Comparison of ENCODE assay signal across 1 cellular context in genomic region chr1:8815582-8816285, GRCh38.
TF ChIP-seq lines count a peak whose summit lies in the region.

No MANE protein-coding gene starts in this region.

TF ChIP-seq in IMR-90, 13 proteins besides CTCF, POLR2A, EP300 and RAD21 (continued from another document):
- no peak for TF ChIP-seq USF2 (IDR thresholded peaks at IDR 0.05; ENCODE audit: low read depth, low read length)
- TF ChIP-seq ELK1 (IDR thresholded peaks at IDR 0.05; ENCODE audit: borderline replicate concordance, low read depth, low read length) = no peak
- no peak for TF ChIP-seq MAFK (IDR thresholded peaks at IDR 0.05; ENCODE audit: low read depth, low read length)
- TF ChIP-seq CEBPB (IDR thresholded peaks at IDR 0.05; ENCODE audit: low read depth, low read length) = no peak
- TF ChIP-seq BHLHE40 (IDR thresholded peaks at IDR 0.05; ENCODE audit: low read depth, low read length) = no peak
- no peak for TF ChIP-seq MXI1 (IDR thresholded peaks at IDR 0.05; ENCODE audit: borderline replicate concordance, low read depth, low read length)
- TF ChIP-seq FOS (IDR thresholded peaks at IDR 0.05; ENCODE audit: low read depth, low read length) = no peak
- no peak for TF ChIP-seq MAZ (IDR thresholded peaks at IDR 0.05; ENCODE audit: borderline replicate concordance, low read depth, low read length)
- TF ChIP-seq CHD1 (IDR thresholded peaks at IDR 0.05; ENCODE audit: low read depth, low read length) = no peak
